26 cellular contexts compared by ENCODE assay signal in genomic region chr3:55407426-55407820, GRCh38.
"Had no signal": no experiment of that assay in that cellular context is flagged by ENCODE, and none has a peak within 500 bp of the region (broad histone marks: within the 10 kb centered on the region; RNA-seq: fewer than 3 reads in every experiment).

No MANE protein-coding gene starts in this region.

- H2AFZ ChIP-seq: hepatocyte, parathyroid adenoma had no signal

- H3K36me3 ChIP-seq: gastroesophageal sphincter, heart left ventricle, neutrophil, right lobe of liver, thyroid gland, vagina had no signal

- DNase-seq: cortex of kidney; dorsolateral prefrontal cortex; effector CD4-positive, alpha-beta T cell; heart left ventricle; kidney; mesenchymal stem cell; naive B cell; right lobe of liver; small intestine; stimulated activated CD4-positive, alpha-beta T cell treated with anti-CD3 and anti-CD28 coated beads, Interleukin-12 subunit alpha, Interleukin-12 subunit beta, amount 100 ng/mL, for 4 hours; stimulated activated CD4-positive, alpha-beta T cell treated with anti-CD3 and anti-CD28 coated beads, Interleukin-1b, Interleukin-23, amount 100 ng/mL, for 48 hours; stimulated activated CD4-positive, alpha-beta T cell treated with anti-CD3 and anti-CD28 coated beads, Interleukin-4, amount 100 ng/mL, for 1 hour; stimulated activated CD8-positive, alpha-beta memory T cell treated with anti-CD3 and anti-CD28 coated beads, Interleukin-4, amount 100 ng/mL, for 48 hours; stimulated activated naive CD4-positive, alpha-beta T cell; stimulated activated naive CD8-positive, alpha-beta T cell treated with anti-CD3 and anti-CD28 coated beads, Interleukin-15, amount 100 ng/mL, for 72 hours; thyroid gland; trophoblast cell had no signal

- ATAC-seq: gastroesophageal sphincter; heart left ventricle; left lobe of liver; natural killer cell treated with Interleukin-12 subunit alpha and Interleukin-12 subunit beta and Interleukin-15 and Interleukin-18, amount 100 ng/mL, for 72 hours; right lobe of liver; stimulated activated naive CD8-positive, alpha-beta T cell treated with anti-CD3 and anti-CD28 coated beads, Interleukin-15, amount 100 ng/mL, for 72 hours had no signal

- H3K9me3 ChIP-seq: mucosa of descending colon, neutrophil, right lobe of liver, thyroid gland, vagina had no signal

- H3K4me2 ChIP-seq: hepatocyte had no signal

- H3K79me2 ChIP-seq: hepatocyte, parathyroid adenoma had no signal

- H3K27ac ChIP-seq: dorsolateral prefrontal cortex, gastroesophageal sphincter, heart left ventricle, hepatocyte, neutrophil, parathyroid adenoma, right lobe of liver, thyroid gland, vagina had no signal

- H3K4me3 ChIP-seq: dorsolateral prefrontal cortex, gastroesophageal sphincter, heart left ventricle, hepatocyte, lung, mucosa of descending colon, right lobe of liver, thyroid gland, vagina had no signal

- H3K4me1 ChIP-seq: gastroesophageal sphincter, heart left ventricle, parathyroid adenoma, thyroid gland, vagina had no signal

- H3K27me3 ChIP-seq: gastroesophageal sphincter, hepatocyte, neutrophil, right lobe of liver, thyroid gland, vagina had no signal

- H3K9ac ChIP-seq: parathyroid adenoma had no signal
